In genomic region chr2:238646281-238646680, GRCh38 we compare ENCODE assay signal across 11 cellular contexts.
DNase-seq lines count a peak whose midpoint lies in the region; ATAC-seq and TF ChIP-seq lines count a peak whose summit lies in the region.
"Had no signal": no experiment of that assay in that cellular context is flagged by ENCODE, and none has a peak within 500 bp of the region (broad histone marks: within the 10 kb centered on the region; RNA-seq: fewer than 3 reads in every experiment).

No MANE protein-coding gene starts in this region.

- intact Hi-C loops in esophagus muscularis mucosa (cut with DNase I) = no loop called here
- intact Hi-C loops in lower lobe of right lung (cut with DNase I) = no loop called here
- intact Hi-C loops in sigmoid colon (cut with DNase I) = no loop called here

- TF ChIP-seq CTCF in esophagus muscularis mucosa (IDR thresholded peaks at IDR 0.05) (no peak), lower lobe of right lung (IDR thresholded peaks at IDR 0.05) (no peak), sigmoid colon (IDR thresholded peaks at IDR 0.05) (no peak)

- no peaks in the 10 kb centered on the region for H3K79me2 ChIP-seq in ACC112 (ENCODE audit: control insufficient read depth, insufficient read depth, low read length, unreplicated experiment)

- no peaks in the 10 kb centered on the region for H3K27me3 ChIP-seq in ACC112 (ENCODE audit: insufficient read depth, low read length)
- no peaks in the 10 kb centered on the region for H3K27me3 ChIP-seq in esophagus muscularis mucosa
- no peaks in the 10 kb centered on the region for H3K27me3 ChIP-seq in lower lobe of right lung (ENCODE audit: low read depth)
- H3K27me3 ChIP-seq in sigmoid colon = no peaks in the 10 kb centered on the region

- H3K27ac ChIP-seq in ACC112 (ENCODE audit: low read depth, low read length) = peak overlapping the region; percentile 94; the same call in 1 of the 2 replicates
- peak overlapping the region; percentile 81 to 86 (median 85) for H3K27ac ChIP-seq in esophagus muscularis mucosa (replicated peaks in 1 of 4)
- no peak overlapping the region for H3K27ac ChIP-seq in lower lobe of right lung
- peak overlapping the region; percentile 25 to 90 (median 83) for H3K27ac ChIP-seq in sigmoid colon
- H3K27ac ChIP-seq: HL-60 had no signal

- H3K4me3 ChIP-seq in ACC112 (ENCODE audit: low read depth, low read length) = no peak overlapping the region
- H3K4me3 ChIP-seq in esophagus muscularis mucosa = no peak overlapping the region
- no peak overlapping the region for H3K4me3 ChIP-seq in lower lobe of right lung
- H3K4me3 ChIP-seq in sigmoid colon = no peak overlapping the region
- H3K4me3 ChIP-seq: HAP-1 had no signal

- TF ChIP-seq EP300 in esophagus muscularis mucosa (IDR thresholded peaks at IDR 0.05) = no peak
- TF ChIP-seq EP300 in sigmoid colon (IDR thresholded peaks at IDR 0.05) = no peak

- ATAC-seq in lower lobe of right lung = peak; percentile 57 to 77

- peak; percentile 39 for DNase-seq in esophagus muscularis mucosa (ENCODE audit: extremely low spot score)
- no peak for DNase-seq in lower lobe of right lung
- DNase-seq in sigmoid colon = no peak
- DNase-seq in NCI-H82 (lab: John Stamatoyannopoulos, UW) = no peak
- no peak for DNase-seq in superior temporal gyrus (ENCODE audit: extremely low spot score)
- DNase-seq in SW 1271 (lab: John Stamatoyannopoulos, UW) = no peak
- DNase-seq: Calu3, DMS 273 treated with DMSO at 0.1 percent for 48 hours had no signal

- peak overlapping the region; percentile 49 for H2AFZ ChIP-seq in ACC112 (ENCODE audit: low read length, unreplicated experiment)

- TF ChIP-seq POLR2A in esophagus muscularis mucosa (IDR thresholded peaks at IDR 0.05; ENCODE audit: low read depth) (no peak), sigmoid colon (IDR thresholded peaks at IDR 0.05) (no peak)

- WGBS in esophagus muscularis mucosa = 56% methylated on average over 4 of the region's 4 CpGs
- 65 to 81% methylated on average over 4 of the region's 4 CpGs for WGBS in sigmoid colon, 2 donors

- H3K9me3 ChIP-seq in esophagus muscularis mucosa (no peaks in the 10 kb centered on the region), lower lobe of right lung (no peaks in the 10 kb centered on the region), sigmoid colon (no peaks in the 10 kb centered on the region)
- H3K9me3 ChIP-seq: HAP-1 had no signal

- H3K36me3 ChIP-seq in ACC112 (ENCODE audit: insufficient read depth, low read length) = no peaks in the 10 kb centered on the region
- H3K36me3 ChIP-seq in esophagus muscularis mucosa = no peaks in the 10 kb centered on the region
- no peaks in the 10 kb centered on the region for H3K36me3 ChIP-seq in lower lobe of right lung
- no peaks in the 10 kb centered on the region for H3K36me3 ChIP-seq in sigmoid colon
- H3K36me3 ChIP-seq: HAP-1 had no signal

- H3K4me1 ChIP-seq in ACC112 (ENCODE audit: control insufficient read depth, insufficient read depth, low read length, unreplicated experiment) = peaks cover 36% of the 10 kb centered on the region
- H3K4me1 ChIP-seq in esophagus muscularis mucosa = peaks cover 3 to 36% (median 33%) of the 10 kb centered on the region in 4 donors
- H3K4me1 ChIP-seq in lower lobe of right lung = peaks cover 5% of the 10 kb centered on the region
- peaks cover 0 to 35% (median 30%) of the 10 kb centered on the region in 4 donors for H3K4me1 ChIP-seq in sigmoid colon
- H3K4me1 ChIP-seq: HAP-1 had no signal
